In the genomic region with DNA sequence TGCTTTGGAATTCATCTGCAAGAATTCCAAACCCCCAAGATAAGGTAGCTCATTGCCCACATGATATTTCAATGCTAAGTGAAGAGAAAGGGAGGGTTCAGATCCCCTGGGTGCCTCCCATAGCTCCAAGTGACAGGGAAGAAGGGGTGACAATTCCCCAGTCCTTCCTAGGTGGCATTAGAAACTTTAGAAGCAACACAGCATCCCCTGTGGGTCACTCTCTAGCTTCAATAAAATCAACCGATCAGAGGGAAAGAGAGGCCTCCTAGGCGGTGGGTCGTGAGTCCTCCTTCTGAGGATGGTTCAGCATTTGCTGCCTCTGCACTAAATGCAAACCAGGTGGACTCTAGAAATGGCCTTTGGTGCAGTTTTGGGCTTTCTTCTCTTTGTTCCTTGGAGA, we compare ENCODE assay signal across 1 cellular context.
TF ChIP-seq lines count a peak whose summit lies in the region.

No MANE protein-coding gene starts in this region.

TF ChIP-seq in K562, 482 proteins besides CTCF, POLR2A, EP300 and RAD21 (continued from another document):
- TF ChIP-seq, protein P1, sequence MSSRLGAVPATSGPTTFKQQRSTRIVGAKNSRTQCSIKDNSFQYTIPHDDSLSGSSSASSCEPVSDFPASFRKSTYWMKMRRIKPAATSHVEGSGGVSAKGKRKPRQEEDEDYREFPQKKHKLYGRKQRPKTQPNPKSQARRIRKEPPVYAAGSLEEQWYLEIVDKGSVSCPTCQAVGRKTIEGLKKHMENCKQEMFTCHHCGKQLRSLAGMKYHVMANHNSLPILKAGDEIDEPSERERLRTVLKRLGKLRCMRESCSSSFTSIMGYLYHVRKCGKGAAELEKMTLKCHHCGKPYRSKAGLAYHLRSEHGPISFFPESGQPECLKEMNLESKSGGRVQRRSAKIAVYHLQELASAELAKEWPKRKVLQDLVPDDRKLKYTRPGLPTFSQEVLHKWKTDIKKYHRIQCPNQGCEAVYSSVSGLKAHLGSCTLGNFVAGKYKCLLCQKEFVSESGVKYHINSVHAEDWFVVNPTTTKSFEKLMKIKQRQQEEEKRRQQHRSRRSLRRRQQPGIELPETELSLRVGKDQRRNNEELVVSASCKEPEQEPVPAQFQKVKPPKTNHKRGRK (tag; IDR thresholded peaks at IDR 0.05), result no peak
- TF ChIP-seq ESRRA (IDR thresholded peaks at IDR 0.05; ENCODE audit: borderline replicate concordance, low read depth), result no peak
- TF ChIP-seq NCOA6 (IDR thresholded peaks at IDR 0.05), result no peak
- TF ChIP-seq CCAR2 (IDR thresholded peaks at IDR 0.05; ENCODE audit: low read depth, low read length), result no peak
- TF ChIP-seq, protein P2, sequence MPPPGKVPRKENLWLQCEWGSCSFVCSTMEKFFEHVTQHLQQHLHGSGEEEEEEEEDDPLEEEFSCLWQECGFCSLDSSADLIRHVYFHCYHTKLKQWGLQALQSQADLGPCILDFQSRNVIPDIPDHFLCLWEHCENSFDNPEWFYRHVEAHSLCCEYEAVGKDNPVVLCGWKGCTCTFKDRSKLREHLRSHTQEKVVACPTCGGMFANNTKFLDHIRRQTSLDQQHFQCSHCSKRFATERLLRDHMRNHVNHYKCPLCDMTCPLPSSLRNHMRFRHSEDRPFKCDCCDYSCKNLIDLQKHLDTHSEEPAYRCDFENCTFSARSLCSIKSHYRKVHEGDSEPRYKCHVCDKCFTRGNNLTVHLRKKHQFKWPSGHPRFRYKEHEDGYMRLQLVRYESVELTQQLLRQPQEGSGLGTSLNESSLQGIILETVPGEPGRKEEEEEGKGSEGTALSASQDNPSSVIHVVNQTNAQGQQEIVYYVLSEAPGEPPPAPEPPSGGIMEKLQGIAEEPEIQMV (tag; conservative IDR thresholded peaks at IDR 0.05; ENCODE audit: low read depth), result no peak
- no peak for TF ChIP-seq MTA2 (IDR thresholded peaks at IDR 0.05; ENCODE audit: low read depth)
- TF ChIP-seq ZNF695 (CRISPR knock-in tag; IDR thresholded peaks at IDR 0.05), result no peak
- TF ChIP-seq ZNF511 (CRISPR knock-in tag; IDR thresholded peaks at IDR 0.05), result no peak
- no peak for TF ChIP-seq SRSF9 (IDR thresholded peaks at IDR 0.05; ENCODE audit: borderline replicate concordance, low read depth, low read length)
- no peak for TF ChIP-seq JUNB (CRISPR knock-in tag; conservative IDR thresholded peaks at IDR 0.05)
- TF ChIP-seq BRF1 (IDR thresholded peaks at IDR 0.05; ENCODE audit: borderline replicate concordance, extremely low read depth, insufficient read length), result no peak
- no peak for TF ChIP-seq WHSC1 (IDR thresholded peaks at IDR 0.05; ENCODE audit: low read length)
- no peak for TF ChIP-seq ATF4 (CRISPR knock-in tag; IDR thresholded peaks at IDR 0.05)
- no peak for TF ChIP-seq ARID1B (IDR thresholded peaks at IDR 0.05)
- TF ChIP-seq STAT5B (CRISPR knock-in tag; IDR thresholded peaks at IDR 0.05), result no peak
- TF ChIP-seq RBM17 (IDR thresholded peaks at IDR 0.05; ENCODE audit: borderline replicate concordance, low read depth, low read length), result no peak
- no peak for TF ChIP-seq NFE2 (IDR thresholded peaks at IDR 0.05; ENCODE audit: low read depth)
- TF ChIP-seq KDM5B (IDR thresholded peaks at IDR 0.05; ENCODE audit: insufficient replicate concordance, low read depth, low read length), result no peak
- TF ChIP-seq TBP (optimal IDR thresholded peaks at IDR 0.05; ENCODE audit: low read depth, low read length), result no peak
